Comparison of ENCODE assay signal across 1 cellular context in genomic region chr19:5430237-5430636, GRCh38.
A peak's percentile ranks its signal among the peaks of the same experiment; 100 is the strongest.
TF ChIP-seq lines count a peak whose summit lies in the region.

No MANE protein-coding gene starts in this region.

TF ChIP-seq in K562, 482 proteins besides CTCF, POLR2A, EP300 and RAD21:
- TF ChIP-seq, protein P1, sequence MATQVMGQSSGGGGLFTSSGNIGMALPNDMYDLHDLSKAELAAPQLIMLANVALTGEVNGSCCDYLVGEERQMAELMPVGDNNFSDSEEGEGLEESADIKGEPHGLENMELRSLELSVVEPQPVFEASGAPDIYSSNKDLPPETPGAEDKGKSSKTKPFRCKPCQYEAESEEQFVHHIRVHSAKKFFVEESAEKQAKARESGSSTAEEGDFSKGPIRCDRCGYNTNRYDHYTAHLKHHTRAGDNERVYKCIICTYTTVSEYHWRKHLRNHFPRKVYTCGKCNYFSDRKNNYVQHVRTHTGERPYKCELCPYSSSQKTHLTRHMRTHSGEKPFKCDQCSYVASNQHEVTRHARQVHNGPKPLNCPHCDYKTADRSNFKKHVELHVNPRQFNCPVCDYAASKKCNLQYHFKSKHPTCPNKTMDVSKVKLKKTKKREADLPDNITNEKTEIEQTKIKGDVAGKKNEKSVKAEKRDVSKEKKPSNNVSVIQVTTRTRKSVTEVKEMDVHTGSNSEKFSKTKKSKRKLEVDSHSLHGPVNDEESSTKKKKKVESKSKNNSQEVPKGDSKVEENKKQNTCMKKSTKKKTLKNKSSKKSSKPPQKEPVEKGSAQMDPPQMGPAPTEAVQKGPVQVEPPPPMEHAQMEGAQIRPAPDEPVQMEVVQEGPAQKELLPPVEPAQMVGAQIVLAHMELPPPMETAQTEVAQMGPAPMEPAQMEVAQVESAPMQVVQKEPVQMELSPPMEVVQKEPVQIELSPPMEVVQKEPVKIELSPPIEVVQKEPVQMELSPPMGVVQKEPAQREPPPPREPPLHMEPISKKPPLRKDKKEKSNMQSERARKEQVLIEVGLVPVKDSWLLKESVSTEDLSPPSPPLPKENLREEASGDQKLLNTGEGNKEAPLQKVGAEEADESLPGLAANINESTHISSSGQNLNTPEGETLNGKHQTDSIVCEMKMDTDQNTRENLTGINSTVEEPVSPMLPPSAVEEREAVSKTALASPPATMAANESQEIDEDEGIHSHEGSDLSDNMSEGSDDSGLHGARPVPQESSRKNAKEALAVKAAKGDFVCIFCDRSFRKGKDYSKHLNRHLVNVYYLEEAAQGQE (CRISPR knock-in tag; IDR thresholded peaks at IDR 0.05; ENCODE audit: low read depth) = no peak
- TF ChIP-seq, protein P2, sequence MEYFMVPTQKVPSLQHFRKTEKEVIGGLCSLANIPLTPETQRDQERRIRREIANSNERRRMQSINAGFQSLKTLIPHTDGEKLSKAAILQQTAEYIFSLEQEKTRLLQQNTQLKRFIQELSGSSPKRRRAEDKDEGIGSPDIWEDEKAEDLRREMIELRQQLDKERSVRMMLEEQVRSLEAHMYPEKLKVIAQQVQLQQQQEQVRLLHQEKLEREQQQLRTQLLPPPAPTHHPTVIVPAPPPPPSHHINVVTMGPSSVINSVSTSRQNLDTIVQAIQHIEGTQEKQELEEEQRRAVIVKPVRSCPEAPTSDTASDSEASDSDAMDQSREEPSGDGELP (CRISPR knock-in tag; IDR thresholded peaks at IDR 0.05; ENCODE audit: borderline replicate concordance) = 0 out of 2 replicates have a peak, but pooled peaks have one; percentile 19
- TF ChIP-seq EGR1 (conservative IDR thresholded peaks at IDR 0.05) = peak; percentile 61; the same call in 1 of the 2 replicates
- 0 out of 2 replicates have a peak, but pooled peaks have one; percentile 16 for TF ChIP-seq ARID1B (IDR thresholded peaks at IDR 0.05)
- peak; percentile 52; the same call in 1 of the 2 replicates for TF ChIP-seq ESRRA (IDR thresholded peaks at IDR 0.05; ENCODE audit: borderline replicate concordance, low read depth)
- 0 out of 2 replicates have a peak, but pooled peaks have one; percentile 12 for TF ChIP-seq SMARCA4 (IDR thresholded peaks at IDR 0.05)
- TF ChIP-seq, protein P3, sequence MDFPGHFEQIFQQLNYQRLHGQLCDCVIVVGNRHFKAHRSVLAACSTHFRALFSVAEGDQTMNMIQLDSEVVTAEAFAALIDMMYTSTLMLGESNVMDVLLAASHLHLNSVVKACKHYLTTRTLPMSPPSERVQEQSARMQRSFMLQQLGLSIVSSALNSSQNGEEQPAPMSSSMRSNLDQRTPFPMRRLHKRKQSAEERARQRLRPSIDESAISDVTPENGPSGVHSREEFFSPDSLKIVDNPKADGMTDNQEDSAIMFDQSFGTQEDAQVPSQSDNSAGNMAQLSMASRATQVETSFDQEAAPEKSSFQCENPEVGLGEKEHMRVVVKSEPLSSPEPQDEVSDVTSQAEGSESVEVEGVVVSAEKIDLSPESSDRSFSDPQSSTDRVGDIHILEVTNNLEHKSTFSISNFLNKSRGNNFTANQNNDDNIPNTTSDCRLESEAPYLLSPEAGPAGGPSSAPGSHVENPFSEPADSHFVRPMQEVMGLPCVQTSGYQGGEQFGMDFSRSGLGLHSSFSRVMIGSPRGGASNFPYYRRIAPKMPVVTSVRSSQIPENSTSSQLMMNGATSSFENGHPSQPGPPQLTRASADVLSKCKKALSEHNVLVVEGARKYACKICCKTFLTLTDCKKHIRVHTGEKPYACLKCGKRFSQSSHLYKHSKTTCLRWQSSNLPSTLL (IDR thresholded peaks at IDR 0.05) = no peak
- TF ChIP-seq, protein P4, sequence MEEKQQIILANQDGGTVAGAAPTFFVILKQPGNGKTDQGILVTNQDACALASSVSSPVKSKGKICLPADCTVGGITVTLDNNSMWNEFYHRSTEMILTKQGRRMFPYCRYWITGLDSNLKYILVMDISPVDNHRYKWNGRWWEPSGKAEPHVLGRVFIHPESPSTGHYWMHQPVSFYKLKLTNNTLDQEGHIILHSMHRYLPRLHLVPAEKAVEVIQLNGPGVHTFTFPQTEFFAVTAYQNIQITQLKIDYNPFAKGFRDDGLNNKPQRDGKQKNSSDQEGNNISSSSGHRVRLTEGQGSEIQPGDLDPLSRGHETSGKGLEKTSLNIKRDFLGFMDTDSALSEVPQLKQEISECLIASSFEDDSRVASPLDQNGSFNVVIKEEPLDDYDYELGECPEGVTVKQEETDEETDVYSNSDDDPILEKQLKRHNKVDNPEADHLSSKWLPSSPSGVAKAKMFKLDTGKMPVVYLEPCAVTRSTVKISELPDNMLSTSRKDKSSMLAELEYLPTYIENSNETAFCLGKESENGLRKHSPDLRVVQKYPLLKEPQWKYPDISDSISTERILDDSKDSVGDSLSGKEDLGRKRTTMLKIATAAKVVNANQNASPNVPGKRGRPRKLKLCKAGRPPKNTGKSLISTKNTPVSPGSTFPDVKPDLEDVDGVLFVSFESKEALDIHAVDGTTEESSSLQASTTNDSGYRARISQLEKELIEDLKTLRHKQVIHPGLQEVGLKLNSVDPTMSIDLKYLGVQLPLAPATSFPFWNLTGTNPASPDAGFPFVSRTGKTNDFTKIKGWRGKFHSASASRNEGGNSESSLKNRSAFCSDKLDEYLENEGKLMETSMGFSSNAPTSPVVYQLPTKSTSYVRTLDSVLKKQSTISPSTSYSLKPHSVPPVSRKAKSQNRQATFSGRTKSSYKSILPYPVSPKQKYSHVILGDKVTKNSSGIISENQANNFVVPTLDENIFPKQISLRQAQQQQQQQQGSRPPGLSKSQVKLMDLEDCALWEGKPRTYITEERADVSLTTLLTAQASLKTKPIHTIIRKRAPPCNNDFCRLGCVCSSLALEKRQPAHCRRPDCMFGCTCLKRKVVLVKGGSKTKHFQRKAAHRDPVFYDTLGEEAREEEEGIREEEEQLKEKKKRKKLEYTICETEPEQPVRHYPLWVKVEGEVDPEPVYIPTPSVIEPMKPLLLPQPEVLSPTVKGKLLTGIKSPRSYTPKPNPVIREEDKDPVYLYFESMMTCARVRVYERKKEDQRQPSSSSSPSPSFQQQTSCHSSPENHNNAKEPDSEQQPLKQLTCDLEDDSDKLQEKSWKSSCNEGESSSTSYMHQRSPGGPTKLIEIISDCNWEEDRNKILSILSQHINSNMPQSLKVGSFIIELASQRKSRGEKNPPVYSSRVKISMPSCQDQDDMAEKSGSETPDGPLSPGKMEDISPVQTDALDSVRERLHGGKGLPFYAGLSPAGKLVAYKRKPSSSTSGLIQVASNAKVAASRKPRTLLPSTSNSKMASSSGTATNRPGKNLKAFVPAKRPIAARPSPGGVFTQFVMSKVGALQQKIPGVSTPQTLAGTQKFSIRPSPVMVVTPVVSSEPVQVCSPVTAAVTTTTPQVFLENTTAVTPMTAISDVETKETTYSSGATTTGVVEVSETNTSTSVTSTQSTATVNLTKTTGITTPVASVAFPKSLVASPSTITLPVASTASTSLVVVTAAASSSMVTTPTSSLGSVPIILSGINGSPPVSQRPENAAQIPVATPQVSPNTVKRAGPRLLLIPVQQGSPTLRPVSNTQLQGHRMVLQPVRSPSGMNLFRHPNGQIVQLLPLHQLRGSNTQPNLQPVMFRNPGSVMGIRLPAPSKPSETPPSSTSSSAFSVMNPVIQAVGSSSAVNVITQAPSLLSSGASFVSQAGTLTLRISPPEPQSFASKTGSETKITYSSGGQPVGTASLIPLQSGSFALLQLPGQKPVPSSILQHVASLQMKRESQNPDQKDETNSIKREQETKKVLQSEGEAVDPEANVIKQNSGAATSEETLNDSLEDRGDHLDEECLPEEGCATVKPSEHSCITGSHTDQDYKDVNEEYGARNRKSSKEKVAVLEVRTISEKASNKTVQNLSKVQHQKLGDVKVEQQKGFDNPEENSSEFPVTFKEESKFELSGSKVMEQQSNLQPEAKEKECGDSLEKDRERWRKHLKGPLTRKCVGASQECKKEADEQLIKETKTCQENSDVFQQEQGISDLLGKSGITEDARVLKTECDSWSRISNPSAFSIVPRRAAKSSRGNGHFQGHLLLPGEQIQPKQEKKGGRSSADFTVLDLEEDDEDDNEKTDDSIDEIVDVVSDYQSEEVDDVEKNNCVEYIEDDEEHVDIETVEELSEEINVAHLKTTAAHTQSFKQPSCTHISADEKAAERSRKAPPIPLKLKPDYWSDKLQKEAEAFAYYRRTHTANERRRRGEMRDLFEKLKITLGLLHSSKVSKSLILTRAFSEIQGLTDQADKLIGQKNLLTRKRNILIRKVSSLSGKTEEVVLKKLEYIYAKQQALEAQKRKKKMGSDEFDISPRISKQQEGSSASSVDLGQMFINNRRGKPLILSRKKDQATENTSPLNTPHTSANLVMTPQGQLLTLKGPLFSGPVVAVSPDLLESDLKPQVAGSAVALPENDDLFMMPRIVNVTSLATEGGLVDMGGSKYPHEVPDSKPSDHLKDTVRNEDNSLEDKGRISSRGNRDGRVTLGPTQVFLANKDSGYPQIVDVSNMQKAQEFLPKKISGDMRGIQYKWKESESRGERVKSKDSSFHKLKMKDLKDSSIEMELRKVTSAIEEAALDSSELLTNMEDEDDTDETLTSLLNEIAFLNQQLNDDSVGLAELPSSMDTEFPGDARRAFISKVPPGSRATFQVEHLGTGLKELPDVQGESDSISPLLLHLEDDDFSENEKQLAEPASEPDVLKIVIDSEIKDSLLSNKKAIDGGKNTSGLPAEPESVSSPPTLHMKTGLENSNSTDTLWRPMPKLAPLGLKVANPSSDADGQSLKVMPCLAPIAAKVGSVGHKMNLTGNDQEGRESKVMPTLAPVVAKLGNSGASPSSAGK (IDR thresholded peaks at IDR 0.05) = 0 out of 2 replicates have a peak, but pooled peaks have one; percentile 13
- peak; percentile 70 for TF ChIP-seq L3MBTL2 (IDR thresholded peaks at IDR 0.05)
- peak; percentile 29; a peak in 1 of 4 replicates for TF ChIP-seq NRF1 (conservative IDR thresholded peaks at IDR 0.05 in 1 of 2, IDR thresholded peaks at IDR 0.05 in 1 of 2)
